Comparison of ENCODE assay signal across 7 cellular contexts in genomic region chr6:6803180-6803978, GRCh38.
DNase-seq lines count a peak whose midpoint lies in the region; ATAC-seq and TF ChIP-seq lines count a peak whose summit lies in the region.

No MANE protein-coding gene starts in this region.

- DNase-seq in GM19240 (ENCODE audit: insufficient read length, low spot score) (peak; percentile 41), NOMO-1 (lab: John Stamatoyannopoulos, UW; ENCODE audit: unreplicated experiment in 2 of 2) (peak; percentile 30 to 67), mesothelial cell of epicardium (ENCODE audit: low spot score in 2 of 2, unreplicated experiment in 2 of 2) (no peak), NCI-H146 treated with DMSO at 0.1 percent for 48 hours (lab: John Stamatoyannopoulos, UW; ENCODE audit: unreplicated experiment) (no peak), HEK293T (ENCODE audit: extremely low spot score) (no peak)

- H3K4me1 Mint-ChIP-seq in mesothelial cell of epicardium, result peaks cover 2% of the 10 kb centered on the region

- H3K36me3 Mint-ChIP-seq in mesothelial cell of epicardium, result no peaks in the 10 kb centered on the region

- H3K9me3 ChIP-seq in neutrophil, result no peaks in the 10 kb centered on the region

- no peaks in the 10 kb centered on the region for H3K27me3 ChIP-seq in neutrophil

- H3K27me3 Mint-ChIP-seq in mesothelial cell of epicardium (ENCODE audit: low read depth), result peaks cover 4% of the 10 kb centered on the region

- H3K4me3 ChIP-seq in neutrophil (ENCODE audit: low read depth in 1 of 2, low read length in 1 of 2), result peak overlapping the region in 1 of 2 experiments; percentile 41

- peaks cover 67 to 72% of the 10 kb centered on the region in 2 experiments for H3K4me1 ChIP-seq in neutrophil (ENCODE audit: control insufficient read depth in 1 of 2, insufficient read depth in 1 of 2, low read depth in 1 of 2, low read length in 1 of 2)

- H3K4me3 Mint-ChIP-seq in mesothelial cell of epicardium, result no peak overlapping the region

- peak; percentile 72 for ATAC-seq in HG02798 (IDR thresholded peaks at IDR 0.05; ENCODE audit: poor library complexity, unreplicated experiment)

- no peaks in the 10 kb centered on the region for H3K36me3 ChIP-seq in neutrophil

- POLR2A ChIA-PET in HEK293T (lab: Yijun Ruan, JAX), result no interaction called here

- CTCF ChIA-PET in HEK293T (lab: Yijun Ruan, JAX), result no interaction called here

- TF ChIP-seq CTCF in neutrophil (IDR thresholded peaks at IDR 0.05) (peak; percentile 39), mesothelial cell of epicardium (IDR thresholded peaks at IDR 0.05; ENCODE audit: unreplicated experiment) (no peak)

- H3K9me3 Mint-ChIP-seq in mesothelial cell of epicardium, result no peaks in the 10 kb centered on the region

- H3K27ac ChIP-seq in neutrophil, result peak overlapping the region; percentile 91

- H3K27ac Mint-ChIP-seq in mesothelial cell of epicardium, result no peak overlapping the region

TF ChIP-seq in HEK293T, 16 proteins besides CTCF, POLR2A, EP300 and RAD21:
- no peak for TF ChIP-seq ARNT (IDR thresholded peaks at IDR 0.05)
- no peak for TF ChIP-seq FOXM1 (IDR thresholded peaks at IDR 0.05; ENCODE audit: borderline replicate concordance)
- no peak for TF ChIP-seq SUZ12 (IDR thresholded peaks at IDR 0.05)
- TF ChIP-seq CTBP1 (IDR thresholded peaks at IDR 0.05; ENCODE audit: borderline replicate concordance), result no peak
- no peak for TF ChIP-seq FOXK2 (IDR thresholded peaks at IDR 0.05)
- TF ChIP-seq ELF4 (IDR thresholded peaks at IDR 0.05), result no peak
- no peak for TF ChIP-seq ZNF384 (IDR thresholded peaks at IDR 0.05)
- TF ChIP-seq PKNOX1 (IDR thresholded peaks at IDR 0.05), result no peak
- TF ChIP-seq BHLHE40 (IDR thresholded peaks at IDR 0.05; ENCODE audit: borderline replicate concordance), result no peak
- no peak for TF ChIP-seq NFRKB (IDR thresholded peaks at IDR 0.05)
TF ChIP-seq in HEK293T: peak in this region for 0.

Comparison
In these comparisons a context has a peak if more than half of its experiments do, and no peak if none do; other contexts are left out.
1. DNase-seq: peak in GM19240 (single experiment) and NOMO-1 (2 of 2); none in mesothelial cell of epicardium (0 of 2), NCI-H146 treated with DMSO at 0.1 percent for 48 hours (single experiment) and HEK293T (single experiment).